In genomic region chr20:4150095-4150492, GRCh38 we compare ENCODE assay signal across 1 cellular context.
TF ChIP-seq lines count a peak whose summit lies in the region.

No MANE protein-coding gene starts in this region.

TF ChIP-seq in HEK293, 187 proteins besides CTCF, POLR2A, EP300 and RAD21 (continued from another document):
- TF ChIP-seq PRDM6 (tag by site-specific recombination; IDR thresholded peaks at IDR 0.05) = no peak
- TF ChIP-seq ZNF658 (tag by site-specific recombination; IDR thresholded peaks at IDR 0.05) = no peak
- TF ChIP-seq ZNF175 (tag by site-specific recombination; IDR thresholded peaks at IDR 0.05) = no peak
- no peak for TF ChIP-seq ZNF362 (tag by site-specific recombination; IDR thresholded peaks at IDR 0.05)
- peak; percentile 56 for TF ChIP-seq PRDM1 (tag by site-specific recombination; IDR thresholded peaks at IDR 0.05)
- TF ChIP-seq ZBTB26 (tag by site-specific recombination; optimal IDR thresholded peaks at IDR 0.05) = no peak
